1 cellular context compared by ENCODE assay signal in the genomic region with DNA sequence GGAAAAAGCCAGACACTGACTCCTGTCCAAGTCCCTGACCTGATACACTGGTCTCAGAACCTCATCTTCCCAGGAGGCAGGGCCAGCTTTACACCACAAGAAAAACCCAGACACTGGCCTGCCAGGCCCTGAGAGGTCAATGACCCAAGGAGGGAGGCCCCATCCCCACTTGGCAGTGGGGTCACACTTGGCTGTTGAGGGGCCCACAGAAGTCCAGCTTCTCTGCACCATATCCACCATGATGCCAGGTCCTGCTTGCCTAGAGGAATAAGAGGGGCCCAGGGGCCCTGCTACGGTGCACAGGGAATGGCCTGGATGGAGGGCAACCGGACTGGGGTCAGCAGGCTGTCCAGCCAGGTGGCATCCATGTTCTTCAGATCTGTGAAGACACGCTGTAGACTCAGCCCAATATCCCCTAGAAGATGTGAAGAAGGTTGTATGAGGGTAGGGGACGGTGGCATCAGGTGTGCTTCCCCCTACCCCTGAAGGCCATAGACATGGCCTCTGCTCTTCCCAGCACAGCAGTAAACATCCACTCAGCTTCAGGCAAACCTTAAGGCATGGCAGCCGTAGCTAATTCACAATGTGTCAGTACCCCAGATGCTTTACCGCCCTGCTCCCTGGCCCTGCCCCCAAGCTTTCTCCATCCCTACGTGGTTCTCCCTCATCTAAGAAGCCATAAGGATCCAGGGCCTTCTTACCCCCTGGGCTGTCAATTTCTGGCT.
TF ChIP-seq lines count a peak whose summit lies in the region.

No MANE protein-coding gene starts in this region.

TF ChIP-seq in GM12878, 131 proteins besides CTCF, POLR2A, EP300 and RAD21:
- TF ChIP-seq POLR2AphosphoS5 (IDR thresholded peaks at IDR 0.05; ENCODE audit: low read length) (peak; percentile 69), HDGF (IDR thresholded peaks at IDR 0.05) (no peak), SMAD5 (IDR thresholded peaks at IDR 0.05; ENCODE audit: low read depth) (0 out of 2 replicates have a peak, but pooled peaks have one; percentile 26), KAT2A (conservative IDR thresholded peaks at IDR 0.05; ENCODE audit: control insufficient read depth, low read depth, low read length) (no peak)
